ENCODE assay signal across 18 cellular contexts in genomic region chr2:216773072-216773471, GRCh38.
DNase-seq lines count a peak whose midpoint lies in the region; ATAC-seq and TF ChIP-seq lines count a peak whose summit lies in the region.
"Had no signal": no experiment of that assay in that cellular context is flagged by ENCODE, and none has a peak within 500 bp of the region (broad histone marks: within the 10 kb centered on the region; RNA-seq: fewer than 3 reads in every experiment).

No MANE protein-coding gene starts in this region.

- peaks cover 6 to 10% of the 10 kb centered on the region in 2 donors for H3K27me3 Mint-ChIP-seq in natural killer cell (ENCODE audit: low read depth in 2 of 2)
- H3K27me3 Mint-ChIP-seq in activated T-helper 1 cell treated with anti-CD3 and anti-CD28 coated beads, Interleukin-12 subunit alpha, Interleukin-12 subunit beta, Interleukin-2, Interleukin-4 antibody, amounts not matched to agents 30 ng/mL and 10 ng/mL and 1 ng/mL, durations not matched to agents 14 hours and 24 hours and 36 hours (ENCODE audit: insufficient read depth): peaks cover 11% of the 10 kb centered on the region
- H3K27me3 Mint-ChIP-seq: type B pancreatic cell had no signal

- peaks cover 27 to 44% of the 10 kb centered on the region in 2 donors for H3K4me1 ChIP-seq in thyroid gland

- no peak for TF ChIP-seq POLR2A in thyroid gland (IDR thresholded peaks at IDR 0.05)

- peak; percentile 21 to 76 for ATAC-seq in left cardiac atrium
- no peak for ATAC-seq in GM18519 (IDR thresholded peaks at IDR 0.05; ENCODE audit: low FRiP score, unreplicated experiment)
- ATAC-seq in natural killer cell: no peak
- ATAC-seq: activated T-cell treated with anti-CD3 and anti-CD28 coated beads, Interleukin-2, amount 50 U/mL, for 72 hours; left colon; stimulated activated effector memory CD8-positive, alpha-beta T cell treated with anti-CD3 and anti-CD28 coated beads, Interleukin-12 subunit alpha, Interleukin-12 subunit beta, amount 100 ng/mL, for 72 hours had no signal

- H3K4me3 Mint-ChIP-seq in natural killer cell: no peak overlapping the region
- H3K4me3 Mint-ChIP-seq in activated T-helper 1 cell treated with anti-CD3 and anti-CD28 coated beads, Interleukin-12 subunit alpha, Interleukin-12 subunit beta, Interleukin-2, Interleukin-4 antibody, amounts not matched to agents 30 ng/mL and 10 ng/mL and 1 ng/mL, durations not matched to agents 14 hours and 24 hours and 36 hours: no peak overlapping the region
- H3K4me3 Mint-ChIP-seq: activated CD4-positive, alpha-beta memory T cell treated with anti-CD3 and anti-CD28 coated beads for 36 hours; activated naive CD8-positive, alpha-beta T cell treated with anti-CD3 and anti-CD28 coated beads for 36 hours; activated T-cell treated with anti-CD3 and anti-CD28 coated beads, Interleukin-2, amount 50 U/mL, for 72 hours; CD14-positive monocyte; HFFc6; stimulated activated effector memory CD8-positive, alpha-beta T cell treated with anti-CD3 and anti-CD28 coated beads, Interleukin-12 subunit alpha, Interleukin-12 subunit beta, amount 100 ng/mL, for 72 hours; type B pancreatic cell had no signal

- no peaks in the 10 kb centered on the region for H3K4me1 Mint-ChIP-seq in natural killer cell
- H3K4me1 Mint-ChIP-seq in activated T-helper 1 cell treated with anti-CD3 and anti-CD28 coated beads, Interleukin-12 subunit alpha, Interleukin-12 subunit beta, Interleukin-2, Interleukin-4 antibody, amounts not matched to agents 30 ng/mL and 10 ng/mL and 1 ng/mL, durations not matched to agents 14 hours and 24 hours and 36 hours (ENCODE audit: low read depth): peaks cover 4% of the 10 kb centered on the region
- H3K4me1 Mint-ChIP-seq: activated naive CD8-positive, alpha-beta T cell treated with anti-CD3 and anti-CD28 coated beads for 36 hours; stimulated activated effector memory CD8-positive, alpha-beta T cell treated with anti-CD3 and anti-CD28 coated beads, Interleukin-12 subunit alpha, Interleukin-12 subunit beta, amount 100 ng/mL, for 72 hours had no signal

- H3K36me3 Mint-ChIP-seq in natural killer cell: no peaks in the 10 kb centered on the region
- H3K36me3 Mint-ChIP-seq in activated T-helper 1 cell treated with anti-CD3 and anti-CD28 coated beads, Interleukin-12 subunit alpha, Interleukin-12 subunit beta, Interleukin-2, Interleukin-4 antibody, amounts not matched to agents 30 ng/mL and 10 ng/mL and 1 ng/mL, durations not matched to agents 14 hours and 24 hours and 36 hours (ENCODE audit: low read depth): no peaks in the 10 kb centered on the region
- H3K36me3 Mint-ChIP-seq: activated CD4-positive, alpha-beta memory T cell treated with anti-CD3 and anti-CD28 coated beads for 36 hours; CD14-positive monocyte; stimulated activated effector memory CD8-positive, alpha-beta T cell treated with anti-CD3 and anti-CD28 coated beads, Interleukin-12 subunit alpha, Interleukin-12 subunit beta, amount 100 ng/mL, for 72 hours; type B pancreatic cell had no signal

- H3K36me3 ChIP-seq in thyroid gland: no peaks in the 10 kb centered on the region

- TF ChIP-seq CTCF in thyroid gland (IDR thresholded peaks at IDR 0.05): no peak
- TF ChIP-seq CTCF in natural killer cell (IDR thresholded peaks at IDR 0.05): no peak

- intact Hi-C loops in left cardiac atrium (cut with DNase I): no loop called here
- intact Hi-C loops in thyroid gland (cut with DNase I): no loop called here
- intact Hi-C loops in natural killer cell (cut with micrococcal nuclease): no loop called here
- intact Hi-C loops in activated T-helper 1 cell treated with anti-CD3 and anti-CD28 coated beads, Interleukin-12 subunit alpha, Interleukin-12 subunit beta, Interleukin-2, Interleukin-4 antibody, amounts not matched to agents 30 ng/mL and 10 ng/mL and 1 ng/mL, durations not matched to agents 14 hours and 24 hours and 36 hours (cut with micrococcal nuclease): no loop called here

- DNase-seq in NCI-H1105 treated with DMSO at 0.1 percent for 48 hours (lab: John Stamatoyannopoulos, UW): peak; percentile 26
- no peak for DNase-seq in NCI-H1105 (lab: John Stamatoyannopoulos, UW)
- DNase-seq in RPMI7951 (ENCODE audit: low read depth): peak; percentile 25
- peak; percentile 80 for DNase-seq in left cardiac atrium
- peak; percentile 79 to 86 for DNase-seq in thyroid gland
- DNase-seq in natural killer cell: no peak
- DNase-seq in activated T-helper 1 cell treated with anti-CD3 and anti-CD28 coated beads, Interleukin-12 subunit alpha, Interleukin-12 subunit beta, Interleukin-2, Interleukin-4 antibody, amounts not matched to agents 30 ng/mL and 10 ng/mL and 1 ng/mL, durations not matched to agents 14 hours and 24 hours and 36 hours (ENCODE audit: low spot score): no peak
- DNase-seq: activated CD4-positive, alpha-beta memory T cell treated with anti-CD3 and anti-CD28 coated beads for 36 hours; activated naive CD8-positive, alpha-beta T cell treated with anti-CD3 and anti-CD28 coated beads for 36 hours; activated T-cell treated with anti-CD3 and anti-CD28 coated beads, Interleukin-2, amount 50 U/mL, for 72 hours; effector CD8-positive, alpha-beta T cell; HFFc6; left colon had no signal

- 27 to 36% methylated on average over 4 to 8 of the region's 8 CpGs for WGBS in thyroid gland, 2 donors

- no peaks in the 10 kb centered on the region for H3K9me3 ChIP-seq in thyroid gland

- H3K27ac Mint-ChIP-seq in natural killer cell: no peak overlapping the region
- H3K27ac Mint-ChIP-seq in activated T-helper 1 cell treated with anti-CD3 and anti-CD28 coated beads, Interleukin-12 subunit alpha, Interleukin-12 subunit beta, Interleukin-2, Interleukin-4 antibody, amounts not matched to agents 30 ng/mL and 10 ng/mL and 1 ng/mL, durations not matched to agents 14 hours and 24 hours and 36 hours: no peak overlapping the region
- H3K27ac Mint-ChIP-seq: activated CD4-positive, alpha-beta memory T cell treated with anti-CD3 and anti-CD28 coated beads for 36 hours; activated naive CD8-positive, alpha-beta T cell treated with anti-CD3 and anti-CD28 coated beads for 36 hours; activated T-cell treated with anti-CD3 and anti-CD28 coated beads, Interleukin-2, amount 50 U/mL, for 72 hours; CD14-positive monocyte; HFFc6; stimulated activated effector memory CD8-positive, alpha-beta T cell treated with anti-CD3 and anti-CD28 coated beads, Interleukin-12 subunit alpha, Interleukin-12 subunit beta, amount 100 ng/mL, for 72 hours; type B pancreatic cell had no signal

- no peaks in the 10 kb centered on the region for H3K9me3 Mint-ChIP-seq in natural killer cell
- H3K9me3 Mint-ChIP-seq in activated T-helper 1 cell treated with anti-CD3 and anti-CD28 coated beads, Interleukin-12 subunit alpha, Interleukin-12 subunit beta, Interleukin-2, Interleukin-4 antibody, amounts not matched to agents 30 ng/mL and 10 ng/mL and 1 ng/mL, durations not matched to agents 14 hours and 24 hours and 36 hours: no peaks in the 10 kb centered on the region
- H3K9me3 Mint-ChIP-seq: activated CD4-positive, alpha-beta memory T cell treated with anti-CD3 and anti-CD28 coated beads for 36 hours; activated naive CD8-positive, alpha-beta T cell treated with anti-CD3 and anti-CD28 coated beads for 36 hours; HFFc6 had no signal

- H3K27ac ChIP-seq in thyroid gland: no peak overlapping the region
- H3K27ac ChIP-seq: VCaP had no signal

- H3K27me3 ChIP-seq in thyroid gland: no peaks in the 10 kb centered on the region

- H3K4me3 ChIP-seq in thyroid gland (replicated peaks in 1 of 3): no peak overlapping the region

Comparison
In these comparisons a context has a peak if more than half of its experiments do, and no peak if none do; other contexts are left out.
1. DNase-seq: peak in NCI-H1105 treated with DMSO at 0.1 percent for 48 hours (single experiment), RPMI7951 (single experiment), left cardiac atrium (single experiment) and thyroid gland (2 of 2); none in NCI-H1105 (single experiment), natural killer cell (single experiment) and activated T-helper 1 cell treated with anti-CD3 and anti-CD28 coated beads, Interleukin-12 subunit alpha, Interleukin-12 subunit beta, Interleukin-2, Interleukin-4 antibody, amounts not matched to agents 30 ng/mL and 10 ng/mL and 1 ng/mL, durations not matched to agents 14 hours and 24 hours and 36 hours (single experiment).
2. ATAC-seq: peak in left cardiac atrium (2 of 2); none in GM18519 (single experiment) and natural killer cell (0 of 3).